In genomic region chr15:82749951-82750830, GRCh38 we compare ENCODE assay signal across 9 cellular contexts. TPM values are rescaled to one million over a fixed set of nuclear protein-coding genes. Genes with fewer than 3 reads are reported as not detected.
A peak's percentile ranks its signal among the peaks of the same experiment; 100 is the strongest.
DNase-seq lines count a peak whose midpoint lies in the region; ATAC-seq, FAIRE-seq and TF ChIP-seq lines count a peak whose summit lies in the region.
"Had no signal": no experiment of that assay in that cellular context is flagged by ENCODE, and none has a peak within 500 bp of the region (broad histone marks: within the 10 kb centered on the region; RNA-seq: fewer than 3 reads in every experiment).

No MANE protein-coding gene starts in this region.

- peaks cover 8 to 16% of the 10 kb centered on the region in 2 experiments for H3K36me3 ChIP-seq in keratinocyte (ENCODE audit: control insufficient read depth in 2 of 2, extremely low read depth in 1 of 2, insufficient read depth in 2 of 2, low read length in 2 of 2)

- H3K9me3 ChIP-seq in keratinocyte (ENCODE audit: control insufficient read depth, low read depth, low read length) = no peaks in the 10 kb centered on the region

- H3K79me2 ChIP-seq in keratinocyte (ENCODE audit: control insufficient read depth, insufficient read depth, low read length) = peaks cover 48% of the 10 kb centered on the region

- H3K9me1 ChIP-seq in keratinocyte (ENCODE audit: control insufficient read depth, extremely low read depth, insufficient read depth, low read length) = no peaks in the 10 kb centered on the region

- peak overlapping the region; percentile 78 for H3K27ac ChIP-seq in keratinocyte (ENCODE audit: control insufficient read depth, insufficient read depth, low read length)

- dilution Hi-C loops in keratinocyte (cut with MboI; ENCODE audit: extremely low pct_ligation_motif_present, low sequenced_read_pairs) = no loop called here

- peak overlapping the region; percentile 95 for H3K4me2 ChIP-seq in keratinocyte (ENCODE audit: control insufficient read depth, extremely low read depth, insufficient read depth, low read depth, low read length)

- peak; percentile 98 for DNase-seq in AG20443 (ENCODE audit: low spot score)
- DNase-seq in NCI-H446 treated with DMSO at 0.1 percent for 48 hours (lab: John Stamatoyannopoulos, UW) = peak; percentile 73
- DNase-seq in activated CD4-positive, CD25-positive, alpha-beta regulatory T cell treated with anti-CD3 and anti-CD28 coated beads, Interleukin-2, amount 50 U/mL, for 72 hours = peak; percentile 80
- peak; percentile 78 to 80 for DNase-seq in cerebellar nuclear complex (lab: John Stamatoyannopoulos, UW)
- DNase-seq in keratinocyte (ENCODE audit: low read depth, low spot score) = peak; percentile 42
- peak; percentile 74 to 85 (median 80) for DNase-seq in stimulated activated CD4-positive, alpha-beta T cell treated with anti-CD3 and anti-CD28 coated beads, Interleukin-12 subunit alpha, Interleukin-12 subunit beta, amount 100 ng/mL, for 48 hours (ENCODE audit: low read depth in 2 of 3, low spot score in 1 of 3)

- H4K20me1 ChIP-seq in keratinocyte (ENCODE audit: control insufficient read depth, extremely low read depth, insufficient read depth, low read length) = peaks cover 3% of the 10 kb centered on the region

- H3K9ac ChIP-seq in keratinocyte (ENCODE audit: control insufficient read depth, extremely low read depth, insufficient read depth, low read length) = peak overlapping the region; percentile 91

- ATAC-seq in GM19043 (IDR thresholded peaks at IDR 0.05; ENCODE audit: low read depth, unreplicated experiment) (peak; percentile 94), HG03354 (IDR thresholded peaks at IDR 0.05; ENCODE audit: poor library complexity, severe bottlenecking, unreplicated experiment) (peak; percentile 92)

- peak; percentile 86 for FAIRE-seq in keratinocyte (lab: Jason Lieb, UNC)
- FAIRE-seq: colon had no signal

- H2AFZ ChIP-seq in keratinocyte (ENCODE audit: control insufficient read depth, low read length) = peak overlapping the region; percentile 91

- peaks cover 22% of the 10 kb centered on the region for H3K4me1 ChIP-seq in keratinocyte (ENCODE audit: control insufficient read depth, extremely low read depth, insufficient read depth, low read length)

- no peak for TF ChIP-seq CTCF in keratinocyte (optimal IDR thresholded peaks at IDR 0.05 in 1 of 3, IDR thresholded peaks at IDR 0.05 in 1 of 3, conservative IDR thresholded peaks at IDR 0.05 in 1 of 3; ENCODE audit: extremely low read depth in 1 of 3, insufficient read depth in 2 of 3, low read length in 3 of 3)

- peak overlapping the region; percentile 60 to 76 (median 74) for H3K4me3 ChIP-seq in keratinocyte (ENCODE audit: control insufficient read depth in 2 of 3, extremely low read depth in 1 of 3, insufficient read depth in 2 of 3, low read depth in 1 of 3, low read length in 3 of 3)

- H3K27me3 ChIP-seq in keratinocyte (ENCODE audit: control insufficient read depth, extremely low read depth, insufficient read depth, low read length) = no peaks in the 10 kb centered on the region

RNA-seq across cellular contexts. Expression of gene AP3B2, which starts 40.5 kb away (rescaled TPM):
- 0.25 to 0.41 TPM (median 0.31 TPM) in 3 replicates for polyA plus RNA-seq in keratinocyte
- 0.40 TPM for polyA plus RNA-seq in keratinocyte (2011; ENCODE audit: low read depth)
- polyA plus RNA-seq in keratinocyte (2011; cell fraction: cytosol; rRNA removed) = 0.38 and 0.46 TPM in 2 replicates
- 2.1 and 3.7 TPM in 2 replicates for polyA plus RNA-seq in keratinocyte (2011; cell fraction: nucleus; rRNA removed)
- polyA plus RNA-seq in keratinocyte (2012; ENCODE audit: low replicate concordance) = 0.14 and 0.25 TPM in 2 replicates
- polyA minus RNA-seq in keratinocyte = 0.36 TPM in 1 of 3 replicates, not detected in the others
- polyA minus RNA-seq in keratinocyte (2011; cell fraction: cytosol; rRNA and poly(A)+ RNA removed) = not detected
- 1.1 and 1.4 TPM in 2 replicates for polyA minus RNA-seq in keratinocyte (2011; cell fraction: nucleus; rRNA and poly(A)+ RNA removed)

RNA-seq across cellular contexts. Expression of gene FSD2, which starts 55.7 kb away (rescaled TPM):
- not detected in 3 replicates for polyA plus RNA-seq in keratinocyte
- polyA plus RNA-seq in keratinocyte (2011; ENCODE audit: low read depth) = not detected
- polyA plus RNA-seq in keratinocyte (2011; cell fraction: cytosol; rRNA removed) = not detected in 2 replicates
- polyA plus RNA-seq in keratinocyte (2011; cell fraction: nucleus; rRNA removed) = not detected in 2 replicates
- 0.01 and 0.10 TPM in 2 replicates for polyA plus RNA-seq in keratinocyte (2012; ENCODE audit: low replicate concordance)
- not detected in 3 replicates for polyA minus RNA-seq in keratinocyte
- polyA minus RNA-seq in keratinocyte (2011; cell fraction: cytosol; rRNA and poly(A)+ RNA removed) = not detected
- not detected in 2 replicates for polyA minus RNA-seq in keratinocyte (2011; cell fraction: nucleus; rRNA and poly(A)+ RNA removed)

RNA-seq across cellular contexts. Expression of gene WHAMM, which starts 59.2 kb away (rescaled TPM):
- polyA plus RNA-seq in keratinocyte = 3.6 to 6.0 TPM (median 4.7 TPM) in 3 replicates
- 42.0 TPM for polyA plus RNA-seq in keratinocyte (2011; ENCODE audit: low read depth)
- polyA plus RNA-seq in keratinocyte (2011; cell fraction: cytosol; rRNA removed) = 4.4 and 4.5 TPM in 2 replicates
- polyA plus RNA-seq in keratinocyte (2011; cell fraction: nucleus; rRNA removed) = 8.7 and 9.3 TPM in 2 replicates
- 4.8 and 7.2 TPM in 2 replicates for polyA plus RNA-seq in keratinocyte (2012; ENCODE audit: low replicate concordance)
- polyA minus RNA-seq in keratinocyte = 1.7 to 2.9 TPM (median 2.2 TPM) in 3 replicates
- 2.1 TPM for polyA minus RNA-seq in keratinocyte (2011; cell fraction: cytosol; rRNA and poly(A)+ RNA removed)
- polyA minus RNA-seq in keratinocyte (2011; cell fraction: nucleus; rRNA and poly(A)+ RNA removed) = 2.5 and 2.9 TPM in 2 replicates

Comparison
In these comparisons a context has a peak if more than half of its experiments do, and no peak if none do; other contexts are left out.
1. Peak in every context shown above with its lines: DNase-seq, ATAC-seq, H3K4me3 ChIP-seq and H3K27ac ChIP-seq.
2. DNase-seq: peak in every context shown above with its lines; median percentile 98 in AG20443; 80 in activated CD4-positive, CD25-positive, alpha-beta regulatory T cell treated with anti-CD3 and anti-CD28 coated beads, Interleukin-2, amount 50 U/mL, for 72 hours; 80 in stimulated activated CD4-positive, alpha-beta T cell treated with anti-CD3 and anti-CD28 coated beads, Interleukin-12 subunit alpha, Interleukin-12 subunit beta, amount 100 ng/mL, for 48 hours; 79 in cerebellar nuclear complex; 73 in NCI-H446 treated with DMSO at 0.1 percent for 48 hours; 42 in keratinocyte.